Comparison of ENCODE assay signal across 9 cellular contexts in the genomic region with DNA sequence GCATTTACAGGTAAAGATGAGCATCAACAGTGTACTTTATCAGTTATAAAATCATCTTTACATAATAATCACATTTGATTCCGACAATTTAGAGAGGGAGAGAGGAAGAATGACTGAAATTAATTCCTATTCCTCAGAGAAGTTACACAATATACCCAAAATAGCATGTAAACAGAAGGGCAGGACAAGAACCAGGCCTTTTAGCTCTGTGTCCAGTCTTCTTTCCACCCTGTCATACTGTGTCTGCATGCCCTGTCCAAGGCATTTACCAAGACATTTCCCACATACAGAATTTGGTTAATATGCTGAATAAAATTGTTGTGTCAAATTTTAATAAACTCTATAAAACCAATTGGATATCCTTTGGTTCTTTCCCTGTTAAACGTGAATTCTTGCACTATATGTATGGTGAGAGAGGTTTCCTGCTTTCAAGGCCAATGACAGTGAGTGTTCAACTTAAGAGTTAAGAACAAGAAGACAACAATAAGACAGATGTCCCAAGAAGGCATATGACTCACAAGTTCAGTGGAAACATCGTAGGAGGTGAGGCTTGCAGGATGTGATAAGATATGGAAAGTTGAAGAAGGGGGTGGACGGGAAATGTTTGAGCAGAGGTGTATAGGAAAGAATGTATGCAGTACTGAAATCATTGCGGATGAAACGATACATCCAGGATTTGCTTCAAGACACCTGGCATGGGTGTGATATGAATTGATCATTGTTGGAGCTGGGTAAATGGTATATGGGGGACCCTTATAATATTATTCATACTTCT. TPM values are rescaled to one million over a fixed set of nuclear protein-coding genes. Genes with fewer than 3 reads are reported as not detected.
DNase-seq lines count a peak whose midpoint lies in the region; ATAC-seq and TF ChIP-seq lines count a peak whose summit lies in the region.
"Had no signal": no experiment of that assay in that cellular context is flagged by ENCODE, and none has a peak within 500 bp of the region (broad histone marks: within the 10 kb centered on the region; RNA-seq: fewer than 3 reads in every experiment).

No MANE protein-coding gene starts in this region.

- CTCF ChIA-PET in CD4-positive, alpha-beta memory T cell (lab: Charles Lee; ENCODE audit: partially characterized antibody) = interaction anchor here (1.3 kb wide), 1 partner anchor 59 kb away, joined by 3 read pairs; no protein-coding TSS in a partner anchor
- CTCF ChIA-PET in naive thymus-derived CD4-positive, alpha-beta T cell (lab: Charles Lee) = no interaction called here

- no peaks in the 10 kb centered on the region for H3K27me3 ChIP-seq in CD4-positive, alpha-beta memory T cell (ENCODE audit: insufficient read depth, low read length)
- H3K27me3 ChIP-seq in adrenal gland = no peaks in the 10 kb centered on the region
- H3K27me3 ChIP-seq in naive thymus-derived CD4-positive, alpha-beta T cell (ENCODE audit: control insufficient read depth in 2 of 2, insufficient read depth in 2 of 2, low read length in 2 of 2) = no peaks in the 10 kb centered on the region

- H3K27me3 Mint-ChIP-seq in CD4-positive, alpha-beta memory T cell = no peaks in the 10 kb centered on the region
- H3K27me3 Mint-ChIP-seq in naive thymus-derived CD4-positive, alpha-beta T cell = no peaks in the 10 kb centered on the region
- no peaks in the 10 kb centered on the region for H3K27me3 Mint-ChIP-seq in T-helper 17 cell

- H3K36me3 Mint-ChIP-seq in CD4-positive, alpha-beta memory T cell = peaks cover 3 to 16% of the 10 kb centered on the region in 2 donors
- H3K36me3 Mint-ChIP-seq in naive thymus-derived CD4-positive, alpha-beta T cell = peaks cover 0 to 19% (median 14%) of the 10 kb centered on the region in 5 donors
- H3K36me3 Mint-ChIP-seq in T-helper 17 cell (ENCODE audit: low read depth) = peaks cover 2% of the 10 kb centered on the region

- intact Hi-C loops in CD4-positive, alpha-beta memory T cell (cut with micrococcal nuclease) = loop anchor here (5.0 kb wide), 1 partner anchor 37 kb away; no protein-coding TSS in a partner anchor
- intact Hi-C loops in adrenal gland (cut with DNase I) = no loop called here
- intact Hi-C loops in naive thymus-derived CD4-positive, alpha-beta T cell (cut with micrococcal nuclease) = loop anchor here in 1 of 2 donors (1.0 to 2.0 kb wide), 2 partner anchors 18 to 61 kb away; no protein-coding TSS in a partner anchor

- TF ChIP-seq CTCF in adrenal gland (IDR thresholded peaks at IDR 0.05) = no peak

- POLR2A ChIA-PET in CD4-positive, alpha-beta memory T cell (lab: Charles Lee; ENCODE audit: partially characterized antibody) = no interaction called here
- POLR2A ChIA-PET in naive thymus-derived CD4-positive, alpha-beta T cell (lab: Charles Lee) = interaction anchor here (1.2 to 1.7 kb wide), 2 partner anchors 12 to 49 kb away, joined by 4 read pairs; no protein-coding TSS in a partner anchor

- no peaks in the 10 kb centered on the region for H3K9me3 Mint-ChIP-seq in CD4-positive, alpha-beta memory T cell
- H3K9me3 Mint-ChIP-seq in naive thymus-derived CD4-positive, alpha-beta T cell = no peaks in the 10 kb centered on the region

- H3K27ac Mint-ChIP-seq in CD4-positive, alpha-beta memory T cell = peak overlapping the region in 4 of 7 donors; percentile 7 to 40 (median 28)
- peak overlapping the region in 4 of 9 donors; percentile 1 to 78 (median 32) for H3K27ac Mint-ChIP-seq in naive thymus-derived CD4-positive, alpha-beta T cell
- no peak overlapping the region for H3K27ac Mint-ChIP-seq in T-helper 17 cell

- H3K4me3 Mint-ChIP-seq in CD4-positive, alpha-beta memory T cell = peak overlapping the region in 4 of 8 donors; percentile 0 to 23 (median 13)
- peak overlapping the region in 8 of 10 donors; percentile 3 to 68 (median 28) for H3K4me3 Mint-ChIP-seq in naive thymus-derived CD4-positive, alpha-beta T cell
- no peak overlapping the region for H3K4me3 Mint-ChIP-seq in T-helper 17 cell

- H3K36me3 ChIP-seq in CD4-positive, alpha-beta memory T cell (ENCODE audit: insufficient read depth, low read length) = no peaks in the 10 kb centered on the region
- H3K36me3 ChIP-seq in adrenal gland (replicated peaks in 1 of 2) = no peaks in the 10 kb centered on the region
- H3K36me3 ChIP-seq in naive thymus-derived CD4-positive, alpha-beta T cell (ENCODE audit: control insufficient read depth in 2 of 3, insufficient read depth in 3 of 3, low read length in 3 of 3) = no peaks in the 10 kb centered on the region

- peaks cover 36 to 57% (median 45%) of the 10 kb centered on the region in 4 donors for H3K4me1 Mint-ChIP-seq in CD4-positive, alpha-beta memory T cell
- peaks cover 37 to 87% (median 66%) of the 10 kb centered on the region in 7 donors for H3K4me1 Mint-ChIP-seq in naive thymus-derived CD4-positive, alpha-beta T cell
- peaks cover 30% of the 10 kb centered on the region for H3K4me1 Mint-ChIP-seq in T-helper 17 cell

- no peak for TF ChIP-seq POLR2A in adrenal gland (IDR thresholded peaks at IDR 0.05)

- 41 to 51% (median 48%) methylated on average over 6 of the region's 6 CpGs for WGBS in adrenal gland, 4 donors

- H3K4me3 ChIP-seq in CD4-positive, alpha-beta memory T cell (ENCODE audit: low read length in 2 of 2) = no peak overlapping the region
- H3K4me3 ChIP-seq in adrenal gland = no peak overlapping the region
- no peak overlapping the region for H3K4me3 ChIP-seq in naive thymus-derived CD4-positive, alpha-beta T cell (ENCODE audit: low read length)

- no peaks in the 10 kb centered on the region for H3K9me3 ChIP-seq in CD4-positive, alpha-beta memory T cell (ENCODE audit: control insufficient read depth in 1 of 2, low read length in 2 of 2)
- H3K9me3 ChIP-seq in adrenal gland (replicated peaks in 1 of 3) (no peaks in the 10 kb centered on the region), T-helper 17 cell (ENCODE audit: control insufficient read depth, low read length, poor library complexity, severe bottlenecking) (no peaks in the 10 kb centered on the region)
- no peaks in the 10 kb centered on the region for H3K9me3 ChIP-seq in naive thymus-derived CD4-positive, alpha-beta T cell (ENCODE audit: control insufficient read depth in 2 of 3, low read length in 3 of 3)

- ATAC-seq in naive thymus-derived CD4-positive, alpha-beta T cell = peak; percentile 32
- ATAC-seq in T-helper 17 cell = no peak
- ATAC-seq in HG03097 (IDR thresholded peaks at IDR 0.05; ENCODE audit: low FRiP score, unreplicated experiment) = no peak
- ATAC-seq in HG02678 (IDR thresholded peaks at IDR 0.05; ENCODE audit: unreplicated experiment) = no peak
- no peak for ATAC-seq in GM18907 (IDR thresholded peaks at IDR 0.05; ENCODE audit: unreplicated experiment)

- peaks cover 31% of the 10 kb centered on the region for H3K4me1 ChIP-seq in CD4-positive, alpha-beta memory T cell (ENCODE audit: insufficient read depth, low read length)
- peaks cover 46 to 64% of the 10 kb centered on the region in 2 donors for H3K4me1 ChIP-seq in adrenal gland (replicated peaks in 1 of 2)
- H3K4me1 ChIP-seq in naive thymus-derived CD4-positive, alpha-beta T cell (ENCODE audit: control insufficient read depth in 2 of 2, insufficient read depth in 2 of 2, low read length in 2 of 2) = peaks cover 0 to 18% of the 10 kb centered on the region in 2 donors

- DNase-seq in CD4-positive, alpha-beta memory T cell = no peak
- DNase-seq in OCI-M2 (lab: John Stamatoyannopoulos, UW; ENCODE audit: unreplicated experiment) (peak; percentile 41), adrenal gland (peak in 1 of 7 donors; percentile 39), T-helper 17 cell (no peak)
- DNase-seq in naive thymus-derived CD4-positive, alpha-beta T cell = peak in 3 of 9 donors; percentile 4 to 58 (median 49)
- DNase-seq: NCI-H526 treated with DMSO at 0.1 percent for 48 hours had no signal

- H3K27ac ChIP-seq in CD4-positive, alpha-beta memory T cell (ENCODE audit: low read depth, low read length) = no peak overlapping the region
- peak overlapping the region in 4 of 5 donors; percentile 17 to 72 (median 63) for H3K27ac ChIP-seq in adrenal gland
- no peak overlapping the region for H3K27ac ChIP-seq in naive thymus-derived CD4-positive, alpha-beta T cell (ENCODE audit: low read depth, low read length)

RNA-seq across cellular contexts. Expression of gene LRRC8B, which starts 20.8 kb away (rescaled TPM):
- total RNA-seq in CD4-positive, alpha-beta memory T cell = 10 to 100 TPM; 15.6 to 18.1 TPM
- polyA plus RNA-seq in CD4-positive, alpha-beta memory T cell = 10 to 100 TPM; 15.0 to 18.0 TPM
- total RNA-seq in adrenal gland (10 to 100 TPM; 31.4 to 69.6 (median 43.4) TPM), T-helper 17 cell (10 to 100 TPM; 12.1 to 24.0 TPM)
- polyA plus RNA-seq in adrenal gland = 10 to 100 TPM in 2 of 3 donors, 1 to 10 TPM in 1; 7.7 to 36.2 (median 12.4) TPM
- 10 to 100 TPM in 4 of 5 experiments, 1 to 10 TPM in 1; 8.8 to 23.0 (median 17.1) TPM for total RNA-seq in naive thymus-derived CD4-positive, alpha-beta T cell
- polyA plus RNA-seq in naive thymus-derived CD4-positive, alpha-beta T cell = 10 to 100 TPM; 15.7 to 16.2 TPM

Comparison
In these comparisons a context has a peak if more than half of its experiments do, and no peak if none do; other contexts are left out.
1. H3K27ac ChIP-seq: peak in adrenal gland (4 of 5); none in CD4-positive, alpha-beta memory T cell (single experiment) and naive thymus-derived CD4-positive, alpha-beta T cell (single experiment).